In genomic region chr4:5980436-5981155, GRCh38 we compare ENCODE assay signal across 2 cellular contexts.
TF ChIP-seq lines count a peak whose summit lies in the region.

No MANE protein-coding gene starts in this region.

TF ChIP-seq in HEK293, 187 proteins besides CTCF, POLR2A, EP300 and RAD21 (continued from another document):
- peak; percentile 56 for TF ChIP-seq ZFHX2 (tag by site-specific recombination; conservative IDR thresholded peaks at IDR 0.05)
- TF ChIP-seq HOXA7 (CRISPR knock-in tag; IDR thresholded peaks at IDR 0.05; ENCODE audit: borderline replicate concordance): no peak
- TF ChIP-seq ZNF76 (tag by site-specific recombination; IDR thresholded peaks at IDR 0.05; ENCODE audit: borderline replicate concordance, low read depth): 0 out of 2 replicates have a peak, but pooled peaks have one; percentile 23
- TF ChIP-seq EGR2 (tag by site-specific recombination; IDR thresholded peaks at IDR 0.05; ENCODE audit: low read depth): peak; percentile 35; the same call in 1 of the 2 replicates

TF ChIP-seq in K562, 482 proteins besides CTCF, POLR2A, EP300 and RAD21:
- peak in 1 of 2 experiments; percentile 60 for TF ChIP-seq AFF1 (IDR thresholded peaks at IDR 0.05; ENCODE audit: low read depth in 1 of 2, partially characterized antibody in 2 of 2)
- no peak for TF ChIP-seq POLR2AphosphoS5 (IDR thresholded peaks at IDR 0.05; ENCODE audit: control insufficient read depth, insufficient read depth, low read depth, low read length)
- TF ChIP-seq ZFX (CRISPR knock-in tag; IDR thresholded peaks at IDR 0.05): no peak
